Comparison of ENCODE assay signal across 1 cellular context in the genomic region with DNA sequence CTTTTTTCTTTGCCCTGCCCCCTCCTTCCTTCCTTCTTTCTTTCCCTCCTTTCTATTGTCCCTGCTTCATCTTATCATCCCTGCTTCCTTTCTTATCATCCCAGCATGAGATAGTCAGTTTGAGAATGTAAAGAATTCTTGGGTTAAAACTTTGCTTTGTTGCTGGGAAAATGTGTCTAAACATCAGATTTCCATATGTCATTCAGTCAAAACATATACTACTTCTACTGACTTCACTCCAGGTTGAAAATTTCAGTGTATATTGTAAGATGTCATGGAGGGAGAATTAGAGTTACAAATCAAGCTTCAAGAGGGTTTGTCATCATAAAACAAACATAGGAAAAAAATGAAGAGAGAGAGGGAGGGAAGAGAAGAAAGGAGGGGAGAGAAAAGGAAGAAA.
TF ChIP-seq lines count a peak whose summit lies in the region.

No MANE protein-coding gene starts in this region.

TF ChIP-seq in GM23338, 12 proteins besides CTCF, POLR2A, EP300 and RAD21 (continued from another document):
- TF ChIP-seq, protein P1, sequence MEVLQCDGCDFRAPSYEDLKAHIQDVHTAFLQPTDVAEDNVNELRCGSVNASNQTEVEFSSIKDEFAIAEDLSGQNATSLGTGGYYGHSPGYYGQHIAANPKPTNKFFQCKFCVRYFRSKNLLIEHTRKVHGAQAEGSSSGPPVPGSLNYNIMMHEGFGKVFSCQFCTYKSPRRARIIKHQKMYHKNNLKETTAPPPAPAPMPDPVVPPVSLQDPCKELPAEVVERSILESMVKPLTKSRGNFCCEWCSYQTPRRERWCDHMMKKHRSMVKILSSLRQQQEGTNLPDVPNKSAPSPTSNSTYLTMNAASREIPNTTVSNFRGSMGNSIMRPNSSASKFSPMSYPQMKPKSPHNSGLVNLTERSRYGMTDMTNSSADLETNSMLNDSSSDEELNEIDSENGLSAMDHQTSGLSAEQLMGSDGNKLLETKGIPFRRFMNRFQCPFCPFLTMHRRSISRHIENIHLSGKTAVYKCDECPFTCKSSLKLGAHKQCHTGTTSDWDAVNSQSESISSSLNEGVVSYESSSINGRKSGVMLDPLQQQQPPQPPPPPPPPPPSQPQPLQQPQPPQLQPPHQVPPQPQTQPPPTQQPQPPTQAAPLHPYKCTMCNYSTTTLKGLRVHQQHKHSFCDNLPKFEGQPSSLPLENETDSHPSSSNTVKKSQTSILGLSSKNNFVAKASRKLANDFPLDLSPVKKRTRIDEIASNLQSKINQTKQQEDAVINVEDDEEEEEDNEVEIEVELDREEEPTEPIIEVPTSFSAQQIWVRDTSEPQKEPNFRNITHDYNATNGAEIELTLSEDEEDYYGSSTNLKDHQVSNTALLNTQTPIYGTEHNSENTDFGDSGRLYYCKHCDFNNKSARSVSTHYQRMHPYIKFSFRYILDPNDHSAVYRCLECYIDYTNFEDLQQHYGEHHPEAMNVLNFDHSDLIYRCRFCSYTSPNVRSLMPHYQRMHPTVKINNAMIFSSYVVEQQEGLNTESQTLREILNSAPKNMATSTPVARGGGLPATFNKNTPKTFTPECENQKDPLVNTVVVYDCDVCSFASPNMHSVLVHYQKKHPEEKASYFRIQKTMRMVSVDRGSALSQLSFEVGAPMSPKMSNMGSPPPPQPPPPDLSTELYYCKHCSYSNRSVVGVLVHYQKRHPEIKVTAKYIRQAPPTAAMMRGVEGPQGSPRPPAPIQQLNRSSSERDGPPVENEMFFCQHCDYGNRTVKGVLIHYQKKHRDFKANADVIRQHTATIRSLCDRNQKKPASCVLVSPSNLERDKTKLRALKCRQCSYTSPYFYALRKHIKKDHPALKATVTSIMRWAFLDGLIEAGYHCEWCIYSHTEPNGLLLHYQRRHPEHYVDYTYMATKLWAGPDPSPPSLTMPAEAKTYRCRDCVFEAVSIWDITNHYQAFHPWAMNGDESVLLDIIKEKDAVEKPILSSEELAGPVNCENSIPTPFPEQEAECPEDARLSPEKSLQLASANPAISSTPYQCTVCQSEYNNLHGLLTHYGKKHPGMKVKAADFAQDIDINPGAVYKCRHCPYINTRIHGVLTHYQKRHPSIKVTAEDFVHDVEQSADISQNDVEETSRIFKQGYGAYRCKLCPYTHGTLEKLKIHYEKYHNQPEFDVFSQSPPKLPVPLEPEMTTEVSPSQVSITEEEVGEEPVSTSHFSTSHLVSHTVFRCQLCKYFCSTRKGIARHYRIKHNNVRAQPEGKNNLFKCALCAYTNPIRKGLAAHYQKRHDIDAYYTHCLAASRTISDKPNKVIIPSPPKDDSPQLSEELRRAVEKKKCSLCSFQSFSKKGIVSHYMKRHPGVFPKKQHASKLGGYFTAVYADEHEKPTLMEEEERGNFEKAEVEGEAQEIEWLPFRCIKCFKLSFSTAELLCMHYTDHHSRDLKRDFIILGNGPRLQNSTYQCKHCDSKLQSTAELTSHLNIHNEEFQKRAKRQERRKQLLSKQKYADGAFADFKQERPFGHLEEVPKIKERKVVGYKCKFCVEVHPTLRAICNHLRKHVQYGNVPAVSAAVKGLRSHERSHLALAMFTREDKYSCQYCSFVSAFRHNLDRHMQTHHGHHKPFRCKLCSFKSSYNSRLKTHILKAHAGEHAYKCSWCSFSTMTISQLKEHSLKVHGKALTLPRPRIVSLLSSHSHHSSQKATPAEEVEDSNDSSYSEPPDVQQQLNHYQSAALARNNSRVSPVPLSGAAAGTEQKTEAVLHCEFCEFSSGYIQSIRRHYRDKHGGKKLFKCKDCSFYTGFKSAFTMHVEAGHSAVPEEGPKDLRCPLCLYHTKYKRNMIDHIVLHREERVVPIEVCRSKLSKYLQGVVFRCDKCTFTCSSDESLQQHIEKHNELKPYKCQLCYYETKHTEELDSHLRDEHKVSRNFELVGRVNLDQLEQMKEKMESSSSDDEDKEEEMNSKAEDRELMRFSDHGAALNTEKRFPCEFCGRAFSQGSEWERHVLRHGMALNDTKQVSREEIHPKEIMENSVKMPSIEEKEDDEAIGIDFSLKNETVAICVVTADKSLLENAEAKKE (CRISPR knock-in tag; IDR thresholded peaks at IDR 0.05): no peak
